ENCODE assay signal across 29 cellular contexts in the genomic region with DNA sequence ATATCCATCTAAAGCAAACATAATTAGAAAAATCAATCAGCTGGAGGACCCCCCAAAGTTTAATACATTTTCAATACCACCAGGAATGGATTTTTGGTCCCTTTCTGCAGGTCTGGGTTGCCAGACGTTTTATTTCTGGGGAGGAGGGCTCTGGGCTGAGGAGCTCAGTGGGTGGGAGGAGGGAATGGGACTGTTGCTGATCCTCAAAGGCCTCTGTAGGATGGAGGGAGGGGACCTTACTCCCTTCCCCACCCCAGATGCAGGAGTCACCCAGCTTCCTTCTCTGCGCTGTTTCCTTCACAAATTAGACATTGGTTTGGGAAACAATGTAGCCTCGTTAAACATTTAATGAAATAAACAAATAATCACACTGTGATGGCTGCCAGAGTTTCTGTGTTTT. TPM values are rescaled to one million over a fixed set of nuclear protein-coding genes. Genes with fewer than 3 reads are reported as not detected.
"Had no signal": no experiment of that assay in that cellular context is flagged by ENCODE, and none has a peak within 500 bp of the region (broad histone marks: within the 10 kb centered on the region; RNA-seq: fewer than 3 reads in every experiment).

No MANE protein-coding gene starts in this region.

- H3K36me3 Mint-ChIP-seq: activated naive CD4-positive, alpha-beta T cell treated with anti-CD3 and anti-CD28 coated beads, Interleukin-2, amount 50 U/mL, for 24 hours; activated naive CD8-positive, alpha-beta T cell treated with anti-CD3 and anti-CD28 coated beads for 36 hours had no signal

- H3K9me3 Mint-ChIP-seq: activated CD4-positive, alpha-beta memory T cell treated with anti-CD3 and anti-CD28 coated beads, Interleukin-2, amount 10 ng/mL, durations not matched to agents 7 days and 5 days; activated CD4-positive, alpha-beta T cell treated with anti-CD3 and anti-CD28 coated beads, Interleukin-2, amount 10 ng/mL, durations not matched to agents 7 days and 5 days; activated naive CD4-positive, alpha-beta T cell treated with anti-CD3 and anti-CD28 coated beads for 36 hours; activated naive CD4-positive, alpha-beta T cell treated with anti-CD3 and anti-CD28 coated beads, Interleukin-2, amount 50 U/mL, for 24 hours; activated naive CD8-positive, alpha-beta T cell treated with anti-CD3 and anti-CD28 coated beads for 36 hours; activated naive CD8-positive, alpha-beta T cell treated with anti-CD3 and anti-CD28 coated beads, Interleukin-2, amount 50 U/mL, for 24 hours; activated T-cell treated with anti-CD3 and anti-CD28 coated beads, Interleukin-2, amount 50 U/mL, for 4 hours; activated T-helper 17 cell treated with anti-CD3 and anti-CD28 coated beads, Interleukin-2, amount 50 U/mL, for 72 hours; effector memory CD8-positive, alpha-beta T cell had no signal

- H3K4me3 Mint-ChIP-seq: activated CD4-positive, alpha-beta memory T cell treated with anti-CD3 and anti-CD28 coated beads, Interleukin-2, amount 10 ng/mL, durations not matched to agents 7 days and 5 days; activated CD4-positive, alpha-beta T cell treated with anti-CD3 and anti-CD28 coated beads, Interleukin-2, amount 10 ng/mL, durations not matched to agents 7 days and 5 days; activated naive CD4-positive, alpha-beta T cell treated with anti-CD3 and anti-CD28 coated beads for 36 hours; activated naive CD4-positive, alpha-beta T cell treated with anti-CD3 and anti-CD28 coated beads, Interleukin-2, amount 50 U/mL, for 24 hours; activated naive CD8-positive, alpha-beta T cell treated with anti-CD3 and anti-CD28 coated beads for 36 hours; activated naive CD8-positive, alpha-beta T cell treated with anti-CD3 and anti-CD28 coated beads, Interleukin-2, amount 50 U/mL, for 24 hours; activated T-cell treated with anti-CD3 and anti-CD28 coated beads, Interleukin-2, amount 50 U/mL, for 4 hours; activated T-helper 17 cell treated with anti-CD3 and anti-CD28 coated beads, Interleukin-2, amount 50 U/mL, for 72 hours; effector memory CD8-positive, alpha-beta T cell had no signal

- H3K4me1 ChIP-seq: adrenal gland, body of pancreas, esophagus squamous epithelium, gastroesophageal sphincter had no signal

- H3K27ac Mint-ChIP-seq: activated CD4-positive, alpha-beta memory T cell treated with anti-CD3 and anti-CD28 coated beads, Interleukin-2, amount 10 ng/mL, durations not matched to agents 7 days and 5 days; activated CD4-positive, alpha-beta T cell treated with anti-CD3 and anti-CD28 coated beads, Interleukin-2, amount 10 ng/mL, durations not matched to agents 7 days and 5 days; activated naive CD4-positive, alpha-beta T cell treated with anti-CD3 and anti-CD28 coated beads for 36 hours; activated naive CD4-positive, alpha-beta T cell treated with anti-CD3 and anti-CD28 coated beads, Interleukin-2, amount 50 U/mL, for 24 hours; activated naive CD8-positive, alpha-beta T cell treated with anti-CD3 and anti-CD28 coated beads for 36 hours; activated naive CD8-positive, alpha-beta T cell treated with anti-CD3 and anti-CD28 coated beads, Interleukin-2, amount 50 U/mL, for 24 hours; activated T-helper 17 cell treated with anti-CD3 and anti-CD28 coated beads, Interleukin-2, amount 50 U/mL, for 72 hours; effector memory CD8-positive, alpha-beta T cell had no signal

- H3K36me3 ChIP-seq: adrenal gland, esophagus squamous epithelium, gastroesophageal sphincter had no signal

- H3K27me3 ChIP-seq: adrenal gland, body of pancreas, esophagus squamous epithelium, gastroesophageal sphincter had no signal

- H3K4me3 ChIP-seq: adrenal gland, body of pancreas, esophagus squamous epithelium, gastroesophageal sphincter had no signal

- H3K27ac ChIP-seq: adrenal gland, body of pancreas, epithelial cell of prostate, esophagus squamous epithelium, gastroesophageal sphincter had no signal

- H3K4me1 Mint-ChIP-seq: activated CD4-positive, alpha-beta memory T cell treated with anti-CD3 and anti-CD28 coated beads, Interleukin-2, amount 10 ng/mL, durations not matched to agents 7 days and 5 days; activated CD4-positive, alpha-beta T cell treated with anti-CD3 and anti-CD28 coated beads, Interleukin-2, amount 10 ng/mL, durations not matched to agents 7 days and 5 days; activated naive CD4-positive, alpha-beta T cell treated with anti-CD3 and anti-CD28 coated beads, Interleukin-2, amount 50 U/mL, for 24 hours; activated naive CD8-positive, alpha-beta T cell treated with anti-CD3 and anti-CD28 coated beads for 36 hours; activated naive CD8-positive, alpha-beta T cell treated with anti-CD3 and anti-CD28 coated beads, Interleukin-2, amount 50 U/mL, for 24 hours; activated T-helper 17 cell treated with anti-CD3 and anti-CD28 coated beads, Interleukin-2, amount 50 U/mL, for 72 hours had no signal

- ATAC-seq: activated naive CD8-positive, alpha-beta T cell treated with anti-CD3 and anti-CD28 coated beads, Interleukin-2, amount 50 U/mL, for 24 hours; activated T-cell treated with anti-CD3 and anti-CD28 coated beads, Interleukin-2, amount 50 U/mL, for 4 hours; activated T-helper 17 cell treated with anti-CD3 and anti-CD28 coated beads, Interleukin-2, amount 50 U/mL, for 72 hours; body of pancreas; effector memory CD8-positive, alpha-beta T cell; gastroesophageal sphincter had no signal

- DNase-seq: activated CD4-positive, alpha-beta memory T cell treated with anti-CD3 and anti-CD28 coated beads, Interleukin-2, amount 10 ng/mL, durations not matched to agents 7 days and 5 days; activated CD4-positive, alpha-beta T cell treated with anti-CD3 and anti-CD28 coated beads for 1 hour; activated CD4-positive, alpha-beta T cell treated with anti-CD3 and anti-CD28 coated beads for 4 hours; activated CD4-positive, alpha-beta T cell treated with anti-CD3 and anti-CD28 coated beads, Interleukin-2, amount 10 ng/mL, durations not matched to agents 7 days and 5 days; activated CD4-positive, alpha-beta T cell treated with anti-CD3 and anti-CD28 coated beads, Interleukin-2, amount 50 U/mL, for 4 hours; activated CD8-positive, alpha-beta memory T cell treated with anti-CD3 and anti-CD28 coated beads for 24 hours; activated effector memory CD4-positive, alpha-beta T cell treated with anti-CD3 and anti-CD28 coated beads, Interleukin-2, amount 50 U/mL, for 16 hours; activated naive CD4-positive, alpha-beta T cell treated with anti-CD3 and anti-CD28 coated beads for 36 hours; activated naive CD8-positive, alpha-beta T cell treated with anti-CD3 and anti-CD28 coated beads for 36 hours; activated naive CD8-positive, alpha-beta T cell treated with anti-CD3 and anti-CD28 coated beads, Interleukin-2, amount 50 U/mL, for 24 hours; activated T-cell treated with anti-CD3 and anti-CD28 coated beads, Interleukin-2, amount 50 U/mL, for 4 hours; adrenal gland; amygdala; aorta; body of pancreas; caudate nucleus; cortex of kidney; dermis blood vessel endothelial cell; effector CD4-positive, alpha-beta T cell; effector memory CD8-positive, alpha-beta T cell; esophagus squamous epithelium; foreskin melanocyte; head of caudate nucleus; T-helper 2 cell had no signal

- H3K27me3 Mint-ChIP-seq: activated naive CD4-positive, alpha-beta T cell treated with anti-CD3 and anti-CD28 coated beads, Interleukin-2, amount 50 U/mL, for 24 hours; activated naive CD8-positive, alpha-beta T cell treated with anti-CD3 and anti-CD28 coated beads for 36 hours; activated naive CD8-positive, alpha-beta T cell treated with anti-CD3 and anti-CD28 coated beads, Interleukin-2, amount 50 U/mL, for 24 hours; activated T-helper 17 cell treated with anti-CD3 and anti-CD28 coated beads, Interleukin-2, amount 50 U/mL, for 72 hours; effector memory CD8-positive, alpha-beta T cell had no signal

- H3K9me3 ChIP-seq: adrenal gland, body of pancreas, esophagus squamous epithelium, gastroesophageal sphincter had no signal

RNA-seq across cellular contexts. Expression of a gene that starts 6.6 kb away (rescaled TPM):
- total RNA-seq: activated CD4-positive, alpha-beta memory T cell treated with anti-CD3 and anti-CD28 coated beads, Interleukin-2, amount 10 ng/mL, durations not matched to agents 7 days and 5 days; activated naive CD4-positive, alpha-beta T cell treated with anti-CD3 and anti-CD28 coated beads for 36 hours; activated naive CD8-positive, alpha-beta T cell treated with anti-CD3 and anti-CD28 coated beads for 36 hours; activated T-helper 17 cell treated with anti-CD3 and anti-CD28 coated beads, Interleukin-2, amount 50 U/mL, for 72 hours; T-helper 1 cell treated with Interleukin-12 subunit alpha and Interleukin-12 subunit beta and Interleukin-4 antibody, amounts not matched to agents 30 ng/mL and 1 ng/mL, for 36 hours had no signal
